In the genomic region with DNA sequence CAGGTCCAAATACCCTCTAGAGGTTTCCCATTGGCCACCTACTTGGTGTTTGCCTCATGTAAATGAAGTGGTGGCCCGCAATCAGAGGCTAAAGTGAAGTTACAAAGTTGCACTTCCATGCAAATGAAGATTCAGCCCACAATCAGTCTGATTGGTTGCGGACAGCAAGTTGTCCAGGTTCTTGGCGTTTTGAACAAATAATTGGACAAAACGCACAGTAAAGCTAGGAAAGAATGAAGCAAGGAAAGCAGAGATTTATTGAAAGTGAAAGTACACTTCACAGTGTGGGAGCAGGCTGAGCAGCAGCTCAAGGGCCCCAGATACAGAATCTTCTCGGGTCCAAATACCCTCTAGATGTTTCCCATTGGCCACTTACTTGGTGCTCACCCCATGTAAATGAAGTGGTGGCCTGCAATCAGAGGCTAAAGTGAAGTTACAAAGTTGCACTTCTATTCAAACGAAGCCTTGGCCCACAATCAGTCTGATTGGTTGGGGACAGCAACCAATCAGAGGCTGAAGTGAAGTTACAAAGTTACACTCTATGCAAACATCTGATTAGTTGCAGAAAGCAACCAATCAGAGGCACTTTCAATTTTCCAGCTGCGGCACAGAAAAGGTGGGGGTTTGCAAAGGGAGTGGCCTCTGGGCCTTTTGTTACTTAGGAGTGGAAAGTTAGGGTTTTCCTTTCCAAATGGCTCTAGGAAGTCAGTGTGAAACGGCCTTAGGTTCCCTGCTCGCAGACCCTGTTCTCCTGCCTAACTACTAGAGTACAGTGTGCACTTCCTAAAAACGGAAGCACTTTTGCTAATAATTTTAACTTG, we compare ENCODE assay signal across 8 cellular contexts. TPM values are rescaled to one million over a fixed set of nuclear protein-coding genes. Genes with fewer than 3 reads are reported as not detected.
A peak's percentile ranks its signal among the peaks of the same experiment; 100 is the strongest.
DNase-seq lines count a peak whose midpoint lies in the region; ATAC-seq and TF ChIP-seq lines count a peak whose summit lies in the region.

No MANE protein-coding gene starts in this region.

- CTCF ChIA-PET in activated CD4-positive, alpha-beta T cell treated with anti-CD3 and anti-CD28 coated beads for 36 hours (lab: Charles Lee) = interaction anchor here (0.6 to 1.8 kb wide), 6 partner anchors 11 to 159 kb away, joined by 3 to 7 read pairs (median 5); no protein-coding TSS in a partner anchor
- CTCF ChIA-PET in HEK293T (lab: Yijun Ruan, JAX) = no interaction called here

- intact Hi-C loops in activated CD4-positive, alpha-beta T cell treated with anti-CD3 and anti-CD28 coated beads for 36 hours (cut with DNase I, micrococcal nuclease) = loop anchor here (2.0 to 5.0 kb wide), 7 partner anchors 32 to 1519 kb away; a partner anchor contains a TSS
- intact Hi-C loops in natural killer cell (cut with micrococcal nuclease) = loop anchor here (2.0 kb wide), 2 partner anchors 60 to 296 kb away; a partner anchor contains a TSS

- H3K27me3 Mint-ChIP-seq in activated CD4-positive, alpha-beta T cell treated with anti-CD3 and anti-CD28 coated beads for 36 hours = no peaks in the 10 kb centered on the region
- no peaks in the 10 kb centered on the region for H3K27me3 Mint-ChIP-seq in natural killer cell (ENCODE audit: low read depth in 2 of 2)
- peaks cover 14% of the 10 kb centered on the region for H3K27me3 Mint-ChIP-seq in type B pancreatic cell

- peak overlapping the region; percentile 98 for H3K27ac Mint-ChIP-seq in activated CD4-positive, alpha-beta T cell treated with anti-CD3 and anti-CD28 coated beads for 36 hours
- H3K27ac Mint-ChIP-seq in natural killer cell (peak overlapping the region; percentile 80 to 96), type B pancreatic cell (peak overlapping the region; percentile 79)

- H3K9me3 Mint-ChIP-seq in activated CD4-positive, alpha-beta T cell treated with anti-CD3 and anti-CD28 coated beads for 36 hours (ENCODE audit: low read depth) = peaks cover 9% of the 10 kb centered on the region
- no peaks in the 10 kb centered on the region for H3K9me3 Mint-ChIP-seq in natural killer cell
- H3K9me3 Mint-ChIP-seq in type B pancreatic cell = peaks cover 13% of the 10 kb centered on the region

- H3K36me3 Mint-ChIP-seq in activated CD4-positive, alpha-beta T cell treated with anti-CD3 and anti-CD28 coated beads for 36 hours (ENCODE audit: low read depth) = peaks cover 5% of the 10 kb centered on the region
- no peaks in the 10 kb centered on the region for H3K36me3 Mint-ChIP-seq in natural killer cell
- H3K36me3 Mint-ChIP-seq in type B pancreatic cell = peaks cover 9% of the 10 kb centered on the region

- ATAC-seq in GM21447 (IDR thresholded peaks at IDR 0.05; ENCODE audit: unreplicated experiment) (peak; percentile 35), natural killer cell (peak; percentile 7 to 28 (median 9))
- ATAC-seq in activated CD4-positive, alpha-beta T cell treated with anti-CD3 and anti-CD28 coated beads for 36 hours = peak; percentile 40

- DNase-seq in CD1c-positive myeloid dendritic cell (ENCODE audit: extremely low spot score) (peak; percentile 95), KG1 (lab: John Stamatoyannopoulos, UW) (peak; percentile 72), natural killer cell (peak; percentile 46), type B pancreatic cell (ENCODE audit: extremely low spot score, unreplicated experiment) (no peak), HEK293T (ENCODE audit: extremely low spot score) (no peak)
- DNase-seq in activated CD4-positive, alpha-beta T cell treated with anti-CD3 and anti-CD28 coated beads for 36 hours = peak; percentile 85
- peak; percentile 56 for DNase-seq in effector CD4-positive, alpha-beta T cell

- TF ChIP-seq CTCF in natural killer cell (IDR thresholded peaks at IDR 0.05) = no peak
- TF ChIP-seq CTCF in type B pancreatic cell (conservative IDR thresholded peaks at IDR 0.05) = no peak

- peak overlapping the region; percentile 88 for H3K4me3 Mint-ChIP-seq in activated CD4-positive, alpha-beta T cell treated with anti-CD3 and anti-CD28 coated beads for 36 hours
- H3K4me3 Mint-ChIP-seq in natural killer cell (peak overlapping the region; percentile 85), type B pancreatic cell (peak overlapping the region; percentile 35)

- H3K4me1 Mint-ChIP-seq in activated CD4-positive, alpha-beta T cell treated with anti-CD3 and anti-CD28 coated beads for 36 hours = peaks cover 51% of the 10 kb centered on the region
- H3K4me1 Mint-ChIP-seq in natural killer cell (peaks cover 56 to 66% of the 10 kb centered on the region in 2 donors), type B pancreatic cell (ENCODE audit: unreplicated experiment) (peaks cover 28% of the 10 kb centered on the region)

- POLR2A ChIA-PET in activated CD4-positive, alpha-beta T cell treated with anti-CD3 and anti-CD28 coated beads for 36 hours (lab: Charles Lee) = interaction anchor here (0.7 kb wide), 1 partner anchor 13 kb away, joined by 3 read pairs; no protein-coding TSS in a partner anchor
- POLR2A ChIA-PET in HEK293T (lab: Yijun Ruan, JAX) = no interaction called here

TF ChIP-seq in HEK293T, 16 proteins besides CTCF, POLR2A, EP300 and RAD21:
- TF ChIP-seq FOXM1 (IDR thresholded peaks at IDR 0.05; ENCODE audit: borderline replicate concordance) = no peak
- no peak for TF ChIP-seq CTBP1 (IDR thresholded peaks at IDR 0.05; ENCODE audit: borderline replicate concordance)
- TF ChIP-seq ELF4 (IDR thresholded peaks at IDR 0.05) = no peak
- no peak for TF ChIP-seq L3MBTL2 (conservative IDR thresholded peaks at IDR 0.05)
- no peak for TF ChIP-seq LEF1 (IDR thresholded peaks at IDR 0.05; ENCODE audit: borderline replicate concordance)
- no peak for TF ChIP-seq ARNT (IDR thresholded peaks at IDR 0.05)
- TF ChIP-seq TARDBP (IDR thresholded peaks at IDR 0.05) = no peak
- TF ChIP-seq ZNF384 (IDR thresholded peaks at IDR 0.05) = no peak
- no peak for TF ChIP-seq BHLHE40 (IDR thresholded peaks at IDR 0.05; ENCODE audit: borderline replicate concordance)

RNA-seq across cellular contexts. Expression of a gene that starts 4.7 kb away (rescaled TPM):
- 10 to 100 TPM; 51.8 to 53.4 TPM for total RNA-seq in activated CD4-positive, alpha-beta T cell treated with anti-CD3 and anti-CD28 coated beads for 36 hours
- total RNA-seq in natural killer cell (10 to 100 TPM; 41.8 to 62.1 (median 51.4) TPM), type B pancreatic cell (ENCODE audit: low replicate concordance) (113 and 168 TPM in 2 replicates)

Comparison
In these comparisons a context has a peak if more than half of its experiments do, and no peak if none do; other contexts are left out.
1. DNase-seq: peak in CD1c-positive myeloid dendritic cell (single experiment), KG1 (single experiment), activated CD4-positive, alpha-beta T cell treated with anti-CD3 and anti-CD28 coated beads for 36 hours (single experiment), effector CD4-positive, alpha-beta T cell (single experiment) and natural killer cell (single experiment); none in type B pancreatic cell (single experiment) and HEK293T (single experiment).
2. H3K4me3 Mint-ChIP-seq: peak in every context shown above with its lines; median percentile 88 in activated CD4-positive, alpha-beta T cell treated with anti-CD3 and anti-CD28 coated beads for 36 hours; 85 in natural killer cell; 35 in type B pancreatic cell.
3. Peak in every context shown above with its lines, with median percentiles within 50 percentile points of each other: ATAC-seq and H3K27ac Mint-ChIP-seq.